8 cellular contexts compared by ENCODE assay signal in the genomic region with DNA sequence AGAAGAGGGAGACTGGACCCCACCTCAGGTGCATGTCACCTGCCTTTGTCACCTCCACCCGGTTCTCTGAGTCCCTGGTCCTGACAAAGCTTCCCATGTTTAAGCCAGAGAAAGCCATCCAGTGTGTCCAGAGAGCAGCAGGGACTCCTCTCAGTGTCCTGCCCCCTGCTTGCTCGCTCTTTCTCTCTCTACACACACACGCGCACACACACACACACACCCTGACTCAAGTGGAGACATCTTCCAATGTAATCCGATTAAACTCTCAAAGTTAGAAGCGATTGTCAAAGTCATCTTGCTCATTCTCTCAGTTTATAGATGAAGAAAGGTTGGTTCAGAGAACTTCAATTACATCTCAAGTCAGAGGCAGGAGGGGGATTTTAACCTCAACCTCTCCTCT. TPM values are rescaled to one million over a fixed set of nuclear protein-coding genes. Genes with fewer than 3 reads are reported as not detected.
"Had no signal": no experiment of that assay in that cellular context is flagged by ENCODE, and none has a peak within 500 bp of the region (broad histone marks: within the 10 kb centered on the region; RNA-seq: fewer than 3 reads in every experiment).

No MANE protein-coding gene starts in this region.

- ATAC-seq: GM23338, HCT116, HepG2 had no signal

- H3K4me2 ChIP-seq: GM23338 had no signal

- H3K27ac ChIP-seq: HL-60 had no signal

- H3K4me1 ChIP-seq: HAP-1 had no signal

- DNase-seq: H7, KBM-7 had no signal

- H3K4me3 ChIP-seq: GM23338, HAP-1 had no signal

- H3K9me3 ChIP-seq: HAP-1 had no signal

- H3K36me3 ChIP-seq: HAP-1 had no signal

- H2AFZ ChIP-seq: GM23338 had no signal

- FAIRE-seq: HepG2 had no signal

RNA-seq across cellular contexts. Expression of a gene that starts 19.7 kb away (rescaled TPM):
- total RNA-seq: HepG2 had no signal
- polyA plus RNA-seq: HepG2, IgD-negative memory B cell had no signal
